9 cellular contexts compared by ENCODE assay signal in the genomic region with DNA sequence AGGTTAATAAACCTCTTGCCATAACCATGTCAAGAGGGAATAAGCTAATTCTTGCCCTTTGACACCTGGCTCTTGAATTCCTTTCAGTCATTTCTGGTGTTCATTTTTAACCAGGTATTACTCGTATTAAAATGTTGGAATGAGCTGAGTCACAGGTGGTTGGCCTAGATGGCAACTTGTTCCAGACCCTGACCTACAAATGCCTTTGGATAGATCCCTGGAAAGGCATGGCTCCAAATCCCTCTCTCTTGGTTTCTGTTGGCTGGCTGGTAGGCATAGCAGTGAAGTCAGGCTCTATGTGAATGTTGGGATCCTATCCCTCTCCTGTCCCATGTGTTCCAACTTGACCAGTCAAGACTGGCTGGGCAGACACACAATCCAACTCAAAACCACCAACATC.
"Had no signal": no experiment of that assay in that cellular context is flagged by ENCODE, and none has a peak within 500 bp of the region (broad histone marks: within the 10 kb centered on the region; RNA-seq: fewer than 3 reads in every experiment).

No MANE protein-coding gene starts in this region.

- H3K9me3 ChIP-seq: HAP-1 had no signal

- H3K27ac ChIP-seq: GM23248 had no signal

- FAIRE-seq: HTR-8/SVneo, K562 had no signal

- H3K4me3 ChIP-seq: GM23248, HAP-1, K562 had no signal

- H2AFZ ChIP-seq: GM23248 had no signal

- H3K4me1 ChIP-seq: HAP-1 had no signal

- DNase-seq: GM23248, GOT3, H7, HFFc6, IMR-90 had no signal

- H3K36me3 ChIP-seq: HAP-1 had no signal

- ATAC-seq: HCT116, K562 had no signal
